1 cellular context compared by ENCODE assay signal in the genomic region with DNA sequence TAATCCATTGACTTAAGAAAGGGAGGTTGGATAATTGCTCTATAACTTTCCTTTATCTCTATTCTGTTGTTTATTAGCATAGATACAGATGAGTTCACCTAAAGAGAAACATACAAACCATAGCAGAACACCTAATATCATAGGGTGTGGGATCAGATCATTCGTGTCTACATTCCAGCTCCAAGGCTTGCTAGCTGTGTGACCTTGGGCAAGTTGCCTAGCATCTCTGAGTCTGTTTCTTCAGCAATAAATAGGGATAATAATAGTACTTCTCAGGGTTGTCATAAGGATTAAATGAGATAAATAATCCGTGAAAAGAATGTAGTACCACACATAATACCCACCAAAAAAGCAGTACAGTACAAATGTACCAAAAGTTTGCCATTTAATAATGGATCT.
TF ChIP-seq lines count a peak whose summit lies in the region.

No MANE protein-coding gene starts in this region.

TF ChIP-seq in GM23338, 12 proteins besides CTCF, POLR2A, EP300 and RAD21 (continued from another document):
- TF ChIP-seq STAT1 (IDR thresholded peaks at IDR 0.05; ENCODE audit: unreplicated experiment) = no peak
- TF ChIP-seq NANOG (IDR thresholded peaks at IDR 0.05; ENCODE audit: borderline replicate concordance) = no peak
- no peak for TF ChIP-seq ZNF114 (CRISPR knock-in tag; IDR thresholded peaks at IDR 0.05)
- TF ChIP-seq JUNB (IDR thresholded peaks at IDR 0.05; ENCODE audit: unreplicated experiment) = no peak
TF ChIP-seq in GM23338: peak in this region for 0.
